Comparison of ENCODE assay signal across 1 cellular context in genomic region chr17:40480501-40481003, GRCh38.
TF ChIP-seq lines count a peak whose summit lies in the region.

No MANE protein-coding gene starts in this region.

TF ChIP-seq in HCT116, 20 proteins besides CTCF, POLR2A, EP300 and RAD21 (continued from another document):
- TF ChIP-seq TCF7L2 (IDR thresholded peaks at IDR 0.05; ENCODE audit: borderline replicate concordance, extremely low read depth, insufficient read depth, insufficient read length) = peak; percentile 96
